1 cellular context compared by ENCODE assay signal in the genomic region with DNA sequence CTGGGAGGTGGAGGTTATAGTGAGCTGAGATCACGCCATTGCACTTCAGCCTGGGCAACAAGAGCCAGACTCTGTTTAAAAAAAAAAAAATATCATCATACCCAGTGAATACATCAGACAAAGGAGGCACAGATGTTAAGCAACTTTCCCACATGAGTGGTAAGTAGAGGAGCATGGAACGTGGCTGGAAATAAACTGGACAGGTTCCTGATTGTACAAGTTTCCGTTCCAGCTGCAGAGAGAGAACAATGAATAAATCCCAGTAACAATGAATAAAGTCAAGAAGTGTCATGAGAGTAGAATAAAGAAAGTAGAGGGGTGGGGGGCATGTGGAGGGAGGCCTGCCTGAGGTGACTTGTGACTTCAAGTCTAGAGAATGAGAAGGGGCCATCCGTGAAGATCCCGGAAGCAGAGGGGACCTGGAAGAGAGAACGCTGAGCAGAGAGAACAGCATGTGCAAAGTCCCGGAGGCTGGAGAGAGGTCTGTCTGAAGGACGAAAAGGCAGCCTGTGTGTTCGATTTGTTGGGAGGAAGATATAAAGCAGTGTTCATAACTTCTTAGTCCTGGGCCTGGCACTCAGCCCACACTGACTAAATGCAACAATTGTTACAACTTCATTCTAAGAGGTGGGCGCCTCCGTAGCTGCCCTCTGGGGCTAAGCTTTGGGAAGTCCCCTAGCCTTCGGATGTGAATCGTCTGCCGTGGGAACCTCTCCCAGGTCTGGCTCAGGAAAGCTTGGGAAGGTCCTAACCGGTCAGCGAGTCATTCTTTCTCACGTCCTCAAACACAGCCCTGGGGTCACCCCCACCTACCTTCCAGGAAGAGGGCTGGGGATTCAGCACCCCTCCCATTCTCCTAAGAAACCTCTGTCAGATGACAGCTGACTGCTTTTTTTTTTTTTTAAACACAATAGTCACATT.
TF ChIP-seq lines count a peak whose summit lies in the region.

No MANE protein-coding gene starts in this region.

TF ChIP-seq in GM12878, 131 proteins besides CTCF, POLR2A, EP300 and RAD21 (continued from another document and continues in another):
- TF ChIP-seq, protein P1, sequence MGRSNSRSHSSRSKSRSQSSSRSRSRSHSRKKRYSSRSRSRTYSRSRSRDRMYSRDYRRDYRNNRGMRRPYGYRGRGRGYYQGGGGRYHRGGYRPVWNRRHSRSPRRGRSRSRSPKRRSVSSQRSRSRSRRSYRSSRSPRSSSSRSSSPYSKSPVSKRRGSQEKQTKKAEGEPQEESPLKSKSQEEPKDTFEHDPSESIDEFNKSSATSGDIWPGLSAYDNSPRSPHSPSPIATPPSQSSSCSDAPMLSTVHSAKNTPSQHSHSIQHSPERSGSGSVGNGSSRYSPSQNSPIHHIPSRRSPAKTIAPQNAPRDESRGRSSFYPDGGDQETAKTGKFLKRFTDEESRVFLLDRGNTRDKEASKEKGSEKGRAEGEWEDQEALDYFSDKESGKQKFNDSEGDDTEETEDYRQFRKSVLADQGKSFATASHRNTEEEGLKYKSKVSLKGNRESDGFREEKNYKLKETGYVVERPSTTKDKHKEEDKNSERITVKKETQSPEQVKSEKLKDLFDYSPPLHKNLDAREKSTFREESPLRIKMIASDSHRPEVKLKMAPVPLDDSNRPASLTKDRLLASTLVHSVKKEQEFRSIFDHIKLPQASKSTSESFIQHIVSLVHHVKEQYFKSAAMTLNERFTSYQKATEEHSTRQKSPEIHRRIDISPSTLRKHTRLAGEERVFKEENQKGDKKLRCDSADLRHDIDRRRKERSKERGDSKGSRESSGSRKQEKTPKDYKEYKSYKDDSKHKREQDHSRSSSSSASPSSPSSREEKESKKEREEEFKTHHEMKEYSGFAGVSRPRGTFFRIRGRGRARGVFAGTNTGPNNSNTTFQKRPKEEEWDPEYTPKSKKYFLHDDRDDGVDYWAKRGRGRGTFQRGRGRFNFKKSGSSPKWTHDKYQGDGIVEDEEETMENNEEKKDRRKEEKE (IDR thresholded peaks at IDR 0.05) = no peak
- TF ChIP-seq, protein P2, sequence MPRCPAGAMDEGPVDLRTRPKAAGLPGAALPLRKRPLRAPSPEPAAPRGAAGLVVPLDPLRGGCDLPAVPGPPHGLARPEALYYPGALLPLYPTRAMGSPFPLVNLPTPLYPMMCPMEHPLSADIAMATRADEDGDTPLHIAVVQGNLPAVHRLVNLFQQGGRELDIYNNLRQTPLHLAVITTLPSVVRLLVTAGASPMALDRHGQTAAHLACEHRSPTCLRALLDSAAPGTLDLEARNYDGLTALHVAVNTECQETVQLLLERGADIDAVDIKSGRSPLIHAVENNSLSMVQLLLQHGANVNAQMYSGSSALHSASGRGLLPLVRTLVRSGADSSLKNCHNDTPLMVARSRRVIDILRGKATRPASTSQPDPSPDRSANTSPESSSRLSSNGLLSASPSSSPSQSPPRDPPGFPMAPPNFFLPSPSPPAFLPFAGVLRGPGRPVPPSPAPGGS (IDR thresholded peaks at IDR 0.05; ENCODE audit: borderline replicate concordance, insufficient read depth, low read depth, low read length, poor library complexity, severe bottlenecking) = peak; percentile 99
- TF ChIP-seq CBFB (IDR thresholded peaks at IDR 0.05; ENCODE audit: low read depth) (peak; percentile 52; the same call in 1 of the 2 replicates), NFYA (IDR thresholded peaks at IDR 0.05; ENCODE audit: borderline replicate concordance, low read depth, low read length) (no peak), EED (IDR thresholded peaks at IDR 0.05; ENCODE audit: low read depth) (peak; percentile 81), IRF4 (IDR thresholded peaks at IDR 0.05; ENCODE audit: low read depth, low read length) (no peak), BRCA1 (IDR thresholded peaks at IDR 0.05; ENCODE audit: low read depth, low read length) (no peak), GATAD2B (conservative IDR thresholded peaks at IDR 0.05; ENCODE audit: low read depth) (peak; percentile 99), HDAC2 (IDR thresholded peaks at IDR 0.05) (no peak), CHD2 (IDR thresholded peaks at IDR 0.05; ENCODE audit: borderline replicate concordance, low read depth, low read length) (0 out of 2 replicates have a peak, but pooled peaks have one; percentile 32), ZBED1 (IDR thresholded peaks at IDR 0.05; ENCODE audit: borderline replicate concordance) (peak; percentile 50), PAX5 (IDR thresholded peaks at IDR 0.05; ENCODE audit: borderline replicate concordance, low read depth, low read length) (no peak; the same call in 1 of the 2 replicates), BCL11A (IDR thresholded peaks at IDR 0.05; ENCODE audit: low read depth, low read length) (peak; percentile 60; the same call in 1 of the 2 replicates), NR2C2 (IDR thresholded peaks at IDR 0.05; ENCODE audit: borderline replicate concordance, control insufficient read depth, insufficient read length, low read depth) (no peak), STAT3 (IDR thresholded peaks at IDR 0.05; ENCODE audit: low read depth, low read length) (0 out of 2 replicates have a peak, but pooled peaks have one; percentile 75), ATF7 (IDR thresholded peaks at IDR 0.05; ENCODE audit: low read depth) (peak; percentile 43), ZZZ3 (IDR thresholded peaks at IDR 0.05; ENCODE audit: control insufficient read depth, insufficient read length, low read depth) (no peak), PAX8 (IDR thresholded peaks at IDR 0.05) (no peak), SUZ12 (IDR thresholded peaks at IDR 0.05; ENCODE audit: unreplicated experiment) (no peak)
- TF ChIP-seq, protein P3, sequence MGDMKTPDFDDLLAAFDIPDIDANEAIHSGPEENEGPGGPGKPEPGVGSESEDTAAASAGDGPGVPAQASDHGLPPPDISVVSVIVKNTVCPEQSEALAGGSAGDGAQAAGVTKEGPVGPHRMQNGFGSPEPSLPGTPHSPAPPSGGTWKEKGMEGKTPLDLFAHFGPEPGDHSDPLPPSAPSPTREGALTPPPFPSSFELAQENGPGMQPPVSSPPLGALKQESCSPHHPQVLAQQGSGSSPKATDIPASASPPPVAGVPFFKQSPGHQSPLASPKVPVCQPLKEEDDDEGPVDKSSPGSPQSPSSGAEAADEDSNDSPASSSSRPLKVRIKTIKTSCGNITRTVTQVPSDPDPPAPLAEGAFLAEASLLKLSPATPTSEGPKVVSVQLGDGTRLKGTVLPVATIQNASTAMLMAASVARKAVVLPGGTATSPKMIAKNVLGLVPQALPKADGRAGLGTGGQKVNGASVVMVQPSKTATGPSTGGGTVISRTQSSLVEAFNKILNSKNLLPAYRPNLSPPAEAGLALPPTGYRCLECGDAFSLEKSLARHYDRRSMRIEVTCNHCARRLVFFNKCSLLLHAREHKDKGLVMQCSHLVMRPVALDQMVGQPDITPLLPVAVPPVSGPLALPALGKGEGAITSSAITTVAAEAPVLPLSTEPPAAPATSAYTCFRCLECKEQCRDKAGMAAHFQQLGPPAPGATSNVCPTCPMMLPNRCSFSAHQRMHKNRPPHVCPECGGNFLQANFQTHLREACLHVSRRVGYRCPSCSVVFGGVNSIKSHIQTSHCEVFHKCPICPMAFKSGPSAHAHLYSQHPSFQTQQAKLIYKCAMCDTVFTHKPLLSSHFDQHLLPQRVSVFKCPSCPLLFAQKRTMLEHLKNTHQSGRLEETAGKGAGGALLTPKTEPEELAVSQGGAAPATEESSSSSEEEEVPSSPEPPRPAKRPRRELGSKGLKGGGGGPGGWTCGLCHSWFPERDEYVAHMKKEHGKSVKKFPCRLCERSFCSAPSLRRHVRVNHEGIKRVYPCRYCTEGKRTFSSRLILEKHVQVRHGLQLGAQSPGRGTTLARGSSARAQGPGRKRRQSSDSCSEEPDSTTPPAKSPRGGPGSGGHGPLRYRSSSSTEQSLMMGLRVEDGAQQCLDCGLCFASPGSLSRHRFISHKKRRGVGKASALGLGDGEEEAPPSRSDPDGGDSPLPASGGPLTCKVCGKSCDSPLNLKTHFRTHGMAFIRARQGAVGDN (IDR thresholded peaks at IDR 0.05) = peak; percentile 85
- TF ChIP-seq, protein P4, sequence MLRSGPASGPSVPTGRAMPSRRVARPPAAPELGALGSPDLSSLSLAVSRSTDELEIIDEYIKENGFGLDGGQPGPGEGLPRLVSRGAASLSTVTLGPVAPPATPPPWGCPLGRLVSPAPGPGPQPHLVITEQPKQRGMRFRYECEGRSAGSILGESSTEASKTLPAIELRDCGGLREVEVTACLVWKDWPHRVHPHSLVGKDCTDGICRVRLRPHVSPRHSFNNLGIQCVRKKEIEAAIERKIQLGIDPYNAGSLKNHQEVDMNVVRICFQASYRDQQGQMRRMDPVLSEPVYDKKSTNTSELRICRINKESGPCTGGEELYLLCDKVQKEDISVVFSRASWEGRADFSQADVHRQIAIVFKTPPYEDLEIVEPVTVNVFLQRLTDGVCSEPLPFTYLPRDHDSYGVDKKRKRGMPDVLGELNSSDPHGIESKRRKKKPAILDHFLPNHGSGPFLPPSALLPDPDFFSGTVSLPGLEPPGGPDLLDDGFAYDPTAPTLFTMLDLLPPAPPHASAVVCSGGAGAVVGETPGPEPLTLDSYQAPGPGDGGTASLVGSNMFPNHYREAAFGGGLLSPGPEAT (IDR thresholded peaks at IDR 0.05; ENCODE audit: low read depth) = peak; percentile 92
- TF ChIP-seq, protein P5, sequence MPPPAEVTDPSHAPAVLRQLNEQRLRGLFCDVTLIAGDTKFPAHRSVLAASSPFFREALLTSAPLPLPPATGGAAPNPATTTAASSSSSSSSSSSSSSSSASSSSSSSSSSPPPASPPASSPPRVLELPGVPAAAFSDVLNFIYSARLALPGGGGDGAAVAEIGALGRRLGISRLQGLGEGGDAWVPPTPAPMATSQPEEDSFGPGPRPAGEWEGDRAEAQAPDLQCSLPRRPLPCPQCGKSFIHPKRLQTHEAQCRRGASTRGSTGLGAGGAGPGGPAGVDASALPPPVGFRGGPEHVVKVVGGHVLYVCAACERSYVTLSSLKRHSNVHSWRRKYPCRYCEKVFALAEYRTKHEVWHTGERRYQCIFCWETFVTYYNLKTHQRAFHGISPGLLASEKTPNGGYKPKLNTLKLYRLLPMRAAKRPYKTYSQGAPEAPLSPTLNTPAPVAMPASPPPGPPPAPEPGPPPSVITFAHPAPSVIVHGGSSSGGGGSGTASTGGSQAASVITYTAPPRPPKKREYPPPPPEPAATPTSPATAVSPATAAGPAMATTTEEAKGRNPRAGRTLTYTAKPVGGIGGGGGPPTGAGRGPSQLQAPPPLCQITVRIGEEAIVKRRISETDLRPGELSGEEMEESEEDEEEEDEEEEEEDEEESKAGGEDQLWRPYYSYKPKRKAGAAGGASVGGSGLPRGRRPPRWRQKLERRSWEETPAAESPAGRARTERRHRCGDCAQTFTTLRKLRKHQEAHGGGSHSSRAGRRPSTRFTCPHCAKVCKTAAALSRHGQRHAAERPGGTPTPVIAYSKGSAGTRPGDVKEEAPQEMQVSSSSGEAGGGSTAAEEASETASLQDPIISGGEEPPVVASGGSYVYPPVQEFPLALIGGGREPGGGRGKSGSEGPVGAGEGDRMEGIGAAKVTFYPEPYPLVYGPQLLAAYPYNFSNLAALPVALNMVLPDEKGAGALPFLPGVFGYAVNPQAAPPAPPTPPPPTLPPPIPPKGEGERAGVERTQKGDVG (CRISPR knock-in tag; IDR thresholded peaks at IDR 0.05) = peak; percentile 55; the same call in 1 of the 2 replicates
- TF ChIP-seq, protein P6, sequence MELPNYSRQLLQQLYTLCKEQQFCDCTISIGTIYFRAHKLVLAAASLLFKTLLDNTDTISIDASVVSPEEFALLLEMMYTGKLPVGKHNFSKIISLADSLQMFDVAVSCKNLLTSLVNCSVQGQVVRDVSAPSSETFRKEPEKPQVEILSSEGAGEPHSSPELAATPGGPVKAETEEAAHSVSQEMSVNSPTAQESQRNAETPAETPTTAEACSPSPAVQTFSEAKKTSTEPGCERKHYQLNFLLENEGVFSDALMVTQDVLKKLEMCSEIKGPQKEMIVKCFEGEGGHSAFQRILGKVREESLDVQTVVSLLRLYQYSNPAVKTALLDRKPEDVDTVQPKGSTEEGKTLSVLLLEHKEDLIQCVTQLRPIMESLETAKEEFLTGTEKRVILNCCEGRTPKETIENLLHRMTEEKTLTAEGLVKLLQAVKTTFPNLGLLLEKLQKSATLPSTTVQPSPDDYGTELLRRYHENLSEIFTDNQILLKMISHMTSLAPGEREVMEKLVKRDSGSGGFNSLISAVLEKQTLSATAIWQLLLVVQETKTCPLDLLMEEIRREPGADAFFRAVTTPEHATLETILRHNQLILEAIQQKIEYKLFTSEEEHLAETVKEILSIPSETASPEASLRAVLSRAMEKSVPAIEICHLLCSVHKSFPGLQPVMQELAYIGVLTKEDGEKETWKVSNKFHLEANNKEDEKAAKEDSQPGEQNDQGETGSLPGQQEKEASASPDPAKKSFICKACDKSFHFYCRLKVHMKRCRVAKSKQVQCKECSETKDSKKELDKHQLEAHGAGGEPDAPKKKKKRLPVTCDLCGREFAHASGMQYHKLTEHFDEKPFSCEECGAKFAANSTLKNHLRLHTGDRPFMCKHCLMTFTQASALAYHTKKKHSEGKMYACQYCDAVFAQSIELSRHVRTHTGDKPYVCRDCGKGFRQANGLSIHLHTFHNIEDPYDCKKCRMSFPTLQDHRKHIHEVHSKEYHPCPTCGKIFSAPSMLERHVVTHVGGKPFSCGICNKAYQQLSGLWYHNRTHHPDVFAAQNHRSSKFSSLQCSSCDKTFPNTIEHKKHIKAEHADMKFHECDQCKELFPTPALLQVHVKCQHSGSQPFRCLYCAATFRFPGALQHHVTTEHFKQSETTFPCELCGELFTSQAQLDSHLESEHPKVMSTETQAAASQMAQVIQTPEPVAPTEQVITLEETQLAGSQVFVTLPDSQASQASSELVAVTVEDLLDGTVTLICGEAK (IDR thresholded peaks at IDR 0.05; ENCODE audit: borderline replicate concordance) = 0 out of 2 replicates have a peak, but pooled peaks have one; percentile 37
- TF ChIP-seq, protein P7, sequence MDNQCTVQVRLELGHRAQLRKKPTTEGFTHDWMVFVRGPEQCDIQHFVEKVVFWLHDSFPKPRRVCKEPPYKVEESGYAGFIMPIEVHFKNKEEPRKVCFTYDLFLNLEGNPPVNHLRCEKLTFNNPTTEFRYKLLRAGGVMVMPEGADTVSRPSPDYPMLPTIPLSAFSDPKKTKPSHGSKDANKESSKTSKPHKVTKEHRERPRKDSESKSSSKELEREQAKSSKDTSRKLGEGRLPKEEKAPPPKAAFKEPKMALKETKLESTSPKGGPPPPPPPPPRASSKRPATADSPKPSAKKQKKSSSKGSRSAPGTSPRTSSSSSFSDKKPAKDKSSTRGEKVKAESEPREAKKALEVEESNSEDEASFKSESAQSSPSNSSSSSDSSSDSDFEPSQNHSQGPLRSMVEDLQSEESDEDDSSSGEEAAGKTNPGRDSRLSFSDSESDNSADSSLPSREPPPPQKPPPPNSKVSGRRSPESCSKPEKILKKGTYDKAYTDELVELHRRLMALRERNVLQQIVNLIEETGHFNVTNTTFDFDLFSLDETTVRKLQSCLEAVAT (IDR thresholded peaks at IDR 0.05) = peak; percentile 90
- TF ChIP-seq, protein P8, sequence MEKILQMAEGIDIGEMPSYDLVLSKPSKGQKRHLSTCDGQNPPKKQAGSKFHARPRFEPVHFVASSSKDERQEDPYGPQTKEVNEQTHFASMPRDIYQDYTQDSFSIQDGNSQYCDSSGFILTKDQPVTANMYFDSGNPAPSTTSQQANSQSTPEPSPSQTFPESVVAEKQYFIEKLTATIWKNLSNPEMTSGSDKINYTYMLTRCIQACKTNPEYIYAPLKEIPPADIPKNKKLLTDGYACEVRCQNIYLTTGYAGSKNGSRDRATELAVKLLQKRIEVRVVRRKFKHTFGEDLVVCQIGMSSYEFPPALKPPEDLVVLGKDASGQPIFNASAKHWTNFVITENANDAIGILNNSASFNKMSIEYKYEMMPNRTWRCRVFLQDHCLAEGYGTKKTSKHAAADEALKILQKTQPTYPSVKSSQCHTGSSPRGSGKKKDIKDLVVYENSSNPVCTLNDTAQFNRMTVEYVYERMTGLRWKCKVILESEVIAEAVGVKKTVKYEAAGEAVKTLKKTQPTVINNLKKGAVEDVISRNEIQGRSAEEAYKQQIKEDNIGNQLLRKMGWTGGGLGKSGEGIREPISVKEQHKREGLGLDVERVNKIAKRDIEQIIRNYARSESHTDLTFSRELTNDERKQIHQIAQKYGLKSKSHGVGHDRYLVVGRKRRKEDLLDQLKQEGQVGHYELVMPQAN (conservative IDR thresholded peaks at IDR 0.05) = 0 out of 2 replicates have a peak, but pooled peaks have one; percentile 17
- TF ChIP-seq, protein P9, sequence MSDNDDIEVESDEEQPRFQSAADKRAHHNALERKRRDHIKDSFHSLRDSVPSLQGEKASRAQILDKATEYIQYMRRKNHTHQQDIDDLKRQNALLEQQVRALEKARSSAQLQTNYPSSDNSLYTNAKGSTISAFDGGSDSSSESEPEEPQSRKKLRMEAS (IDR thresholded peaks at IDR 0.05; ENCODE audit: low read depth, low read length) = no peak
